In genomic region chr16:70778901-70779309, GRCh38 we compare ENCODE assay signal across 8 cellular contexts. TPM values are rescaled to one million over a fixed set of nuclear protein-coding genes. Genes with fewer than 3 reads are reported as not detected.
A peak's percentile ranks its signal among the peaks of the same experiment; 100 is the strongest.
DNase-seq lines count a peak whose midpoint lies in the region; ATAC-seq and TF ChIP-seq lines count a peak whose summit lies in the region.

No MANE protein-coding gene starts in this region.

- no peak for ATAC-seq in GM19035 (IDR thresholded peaks at IDR 0.05; ENCODE audit: unreplicated experiment)

- DNase-seq in DMS53 (lab: John Stamatoyannopoulos, UW) (peak; percentile 89), NCI-H510A (lab: John Stamatoyannopoulos, UW) (peak; percentile 66), ecto neural progenitor cell (ENCODE audit: low spot score) (peak; percentile 93), neural crest cell (ENCODE audit: low read depth, low spot score) (peak; percentile 57), inferior parietal cortex (ENCODE audit: extremely low spot score) (no peak)
- no peak for DNase-seq in stimulated activated CD4-positive, alpha-beta T cell treated with anti-CD3 and anti-CD28 coated beads, Interleukin-4, amount 100 ng/mL, for 1 hour
- DNase-seq in activated CD4-positive, alpha-beta T cell treated with anti-CD3 and anti-CD28 coated beads, Interleukin-2, amount 50 U/mL, for 4 hours, result no peak

- H3K36me3 Mint-ChIP-seq in neural crest cell (ENCODE audit: low read depth), result peaks cover 22% of the 10 kb centered on the region

- H3K4me1 Mint-ChIP-seq in neural crest cell, result no peaks in the 10 kb centered on the region

- no peaks in the 10 kb centered on the region for H3K9me3 Mint-ChIP-seq in neural crest cell

- peak overlapping the region; percentile 77 for H3K4me3 Mint-ChIP-seq in neural crest cell

- H3K27me3 Mint-ChIP-seq in neural crest cell (ENCODE audit: low read depth), result peaks cover 3% of the 10 kb centered on the region

- peak overlapping the region; percentile 81 for H3K27ac Mint-ChIP-seq in neural crest cell (ENCODE audit: unreplicated experiment)

- no peak for TF ChIP-seq CTCF in neural crest cell (conservative IDR thresholded peaks at IDR 0.05)

RNA-seq across cellular contexts. Expression of gene VAC14, which starts 22.1 kb away (rescaled TPM):
- 45.4 and 46.7 TPM in 2 replicates for total RNA-seq in neural crest cell

Comparison
In these comparisons a context has a peak if more than half of its experiments do, and no peak if none do; other contexts are left out.
1. DNase-seq: peak in DMS53 (single experiment), NCI-H510A (single experiment), ecto neural progenitor cell (single experiment) and neural crest cell (single experiment); none in inferior parietal cortex (single experiment), stimulated activated CD4-positive, alpha-beta T cell treated with anti-CD3 and anti-CD28 coated beads, Interleukin-4, amount 100 ng/mL, for 1 hour (single experiment) and activated CD4-positive, alpha-beta T cell treated with anti-CD3 and anti-CD28 coated beads, Interleukin-2, amount 50 U/mL, for 4 hours (0 of 2).